In genomic region chr17:47649972-47650524, GRCh38 we compare ENCODE assay signal across 8 cellular contexts. TPM values are rescaled to one million over a fixed set of nuclear protein-coding genes. Genes with fewer than 3 reads are reported as not detected.
DNase-seq lines count a peak whose midpoint lies in the region; ATAC-seq and TF ChIP-seq lines count a peak whose summit lies in the region.

No MANE protein-coding gene starts in this region.

- DNase-seq in activated CD4-positive, alpha-beta T cell treated with anti-CD3 and anti-CD28 coated beads, Interleukin-2, amount 50 U/mL, for 4 hours: peak; percentile 39 to 42
- no peak for DNase-seq in fibroblast of villous mesenchyme (ENCODE audit: low read depth)
- no peak for DNase-seq in DMS153 treated with DMSO at 0.1 percent for 48 hours (lab: John Stamatoyannopoulos, UW; ENCODE audit: unreplicated experiment)
- DNase-seq in NCI-H187 treated with DMSO at 0.1 percent for 48 hours (lab: John Stamatoyannopoulos, UW): no peak
- DNase-seq in GF-D8 (lab: John Stamatoyannopoulos, UW): no peak

- H3K4me1 ChIP-seq in rectal smooth muscle tissue (ENCODE audit: control insufficient read depth, insufficient read depth, low read length): peaks cover 8% of the 10 kb centered on the region

- H3K9ac ChIP-seq in rectal smooth muscle tissue (ENCODE audit: low read length): peak overlapping the region; percentile 47

- H3K27ac ChIP-seq in rectal smooth muscle tissue (ENCODE audit: low read depth, low read length): peak overlapping the region; percentile 89

- TF ChIP-seq POLR2A in GM10847 (IDR thresholded peaks at IDR 0.05; ENCODE audit: extremely low read depth, insufficient read length): peak; percentile 41

- H3K4me3 ChIP-seq in fibroblast of villous mesenchyme (ENCODE audit: low read depth, low read length) (peak overlapping the region; percentile 79), rectal smooth muscle tissue (ENCODE audit: low read length) (peak overlapping the region; percentile 83)

- H3K27me3 ChIP-seq in rectal smooth muscle tissue (ENCODE audit: control insufficient read depth, insufficient read depth, low read length): no peaks in the 10 kb centered on the region

- TF ChIP-seq CTCF in fibroblast of villous mesenchyme (IDR thresholded peaks at IDR 0.05; ENCODE audit: insufficient read depth, low read depth, low read length): no peak

- peak; percentile 10 for ATAC-seq in HG02943 (IDR thresholded peaks at IDR 0.05; ENCODE audit: low read depth, unreplicated experiment)

- H3K36me3 ChIP-seq in rectal smooth muscle tissue (ENCODE audit: control insufficient read depth, insufficient read depth, low read length): peaks cover 13% of the 10 kb centered on the region

RNA-seq across cellular contexts. Expression of gene KPNB1, which starts 0.3 kb away (rescaled TPM):
- 325 and 443 TPM in 2 replicates for total RNA-seq in fibroblast of villous mesenchyme

RNA-seq across cellular contexts. Expression of gene TBKBP1, which starts 43.9 kb away (rescaled TPM):
- total RNA-seq in fibroblast of villous mesenchyme: 10.0 and 11.2 TPM in 2 replicates

Comparison
In these comparisons a context has a peak if more than half of its experiments do, and no peak if none do; other contexts are left out.
1. DNase-seq: peak in activated CD4-positive, alpha-beta T cell treated with anti-CD3 and anti-CD28 coated beads, Interleukin-2, amount 50 U/mL, for 4 hours (2 of 2); none in fibroblast of villous mesenchyme (single experiment), DMS153 treated with DMSO at 0.1 percent for 48 hours (single experiment), NCI-H187 treated with DMSO at 0.1 percent for 48 hours (single experiment) and GF-D8 (single experiment).